Comparison of ENCODE assay signal across 6 cellular contexts in genomic region chr11:62087694-62088093, GRCh38.
"Had no signal": no experiment of that assay in that cellular context is flagged by ENCODE, and none has a peak within 500 bp of the region (broad histone marks: within the 10 kb centered on the region; RNA-seq: fewer than 3 reads in every experiment).

No MANE protein-coding gene starts in this region.

- H3K27ac ChIP-seq: HL-60, KMS-11 had no signal

- ATAC-seq: HepG2 had no signal

- H3K27me3 Mint-ChIP-seq: IgD-negative memory B cell had no signal

- H3K4me3 Mint-ChIP-seq: IgD-negative memory B cell had no signal

- DNase-seq: IMR-90, KG1 had no signal

- FAIRE-seq: HepG2 had no signal

- H3K4me2 ChIP-seq: KMS-11 had no signal

- H3K27ac Mint-ChIP-seq: IgD-negative memory B cell had no signal

- H3K9ac ChIP-seq: KMS-11 had no signal

- H3K4me1 Mint-ChIP-seq: IgD-negative memory B cell had no signal
